In genomic region chr4:108219998-108220397, GRCh38 we compare ENCODE assay signal across 25 cellular contexts.
"Had no signal": no experiment of that assay in that cellular context is flagged by ENCODE, and none has a peak within 500 bp of the region (broad histone marks: within the 10 kb centered on the region; RNA-seq: fewer than 3 reads in every experiment).

No MANE protein-coding gene starts in this region.

- H3K36me3 ChIP-seq: gastrocnemius medialis, neutrophil, ovary, prostate gland, tibial artery had no signal

- ATAC-seq: gastrocnemius medialis, left cardiac atrium, right cardiac atrium, T-helper 17 cell had no signal

- H3K9me3 Mint-ChIP-seq: nephron had no signal

- H3K4me1 ChIP-seq: gastrocnemius medialis, prostate gland, tibial artery had no signal

- H3K27me3 ChIP-seq: gastrocnemius medialis, neutrophil, ovary, tibial artery had no signal

- H3K27me3 Mint-ChIP-seq: activated CD4-positive, alpha-beta memory T cell treated with anti-CD3 and anti-CD28 coated beads, Interleukin-2, amount 10 ng/mL, durations not matched to agents 7 days and 5 days; stimulated activated naive CD8-positive, alpha-beta T cell treated with anti-CD3 and anti-CD28 coated beads, Interleukin-15, Interleukin-2, amounts not matched to agents 100 ng/mL and 50 ng/mL, for 24 hours; T-helper 17 cell had no signal

- H3K27ac Mint-ChIP-seq: activated CD4-positive, alpha-beta memory T cell treated with anti-CD3 and anti-CD28 coated beads, Interleukin-2, amount 10 ng/mL, durations not matched to agents 7 days and 5 days; activated T-helper 2 cell treated with anti-CD3 and anti-CD28 coated beads, Interferon-gamma antibody, Interleukin-2, Interleukin-4, amounts not matched to agents 10 μg/mL and 5 μg/mL and 100 μg/mL, durations not matched to agents 14 hours and 24 hours and 36 hours; brain; memory B cell; nephron; stimulated activated naive CD8-positive, alpha-beta T cell treated with anti-CD3 and anti-CD28 coated beads, Interleukin-15, Interleukin-2, amounts not matched to agents 100 ng/mL and 50 ng/mL, for 24 hours; T-helper 17 cell had no signal

- H3K4me1 Mint-ChIP-seq: activated CD4-positive, alpha-beta memory T cell treated with anti-CD3 and anti-CD28 coated beads, Interleukin-2, amount 10 ng/mL, durations not matched to agents 7 days and 5 days; memory B cell; nephron; T-helper 17 cell had no signal

- H3K4me3 Mint-ChIP-seq: activated CD4-positive, alpha-beta memory T cell treated with anti-CD3 and anti-CD28 coated beads, Interleukin-2, amount 10 ng/mL, durations not matched to agents 7 days and 5 days; brain; memory B cell; nephron; stimulated activated naive CD8-positive, alpha-beta T cell treated with anti-CD3 and anti-CD28 coated beads, Interleukin-15, Interleukin-2, amounts not matched to agents 100 ng/mL and 50 ng/mL, for 24 hours; T-helper 17 cell had no signal

- H3K27ac ChIP-seq: gastrocnemius medialis, neutrophil, ovary, prostate gland, tibial artery had no signal

- H3K36me3 Mint-ChIP-seq: brain, memory B cell had no signal

- H3K4me3 ChIP-seq: gastrocnemius medialis, ovary, prostate gland, tibial artery had no signal

- DNase-seq: activated CD4-positive, alpha-beta memory T cell treated with anti-CD3 and anti-CD28 coated beads, Interleukin-2, amount 10 ng/mL, durations not matched to agents 7 days and 5 days; activated CD4-positive, alpha-beta T cell treated with anti-CD3 and anti-CD28 coated beads for 48 hours; activated CD4-positive, CD25-positive, alpha-beta regulatory T cell; activated naive CD4-positive, alpha-beta T cell treated with Interleukin-2 at 50 U/mL for 16 hours; activated T-cell treated with anti-CD3 and anti-CD28 coated beads, Interleukin-2, amount 50 U/mL, for 1 hour; aorta; caudate nucleus; dermis blood vessel endothelial cell; effector CD8-positive, alpha-beta T cell; gastrocnemius medialis; hippocampal formation; left cardiac atrium; ovary; right cardiac atrium; stimulated activated CD4-positive, alpha-beta T cell treated with anti-CD3 and anti-CD28 coated beads, Interleukin-4, amount 100 ng/mL, for 4 hours; SW 1271; T-helper 17 cell; tibial artery had no signal

- H3K9me3 ChIP-seq: gastrocnemius medialis, neutrophil, ovary, prostate gland, tibial artery had no signal
